22 cellular contexts compared by ENCODE assay signal in the genomic region with DNA sequence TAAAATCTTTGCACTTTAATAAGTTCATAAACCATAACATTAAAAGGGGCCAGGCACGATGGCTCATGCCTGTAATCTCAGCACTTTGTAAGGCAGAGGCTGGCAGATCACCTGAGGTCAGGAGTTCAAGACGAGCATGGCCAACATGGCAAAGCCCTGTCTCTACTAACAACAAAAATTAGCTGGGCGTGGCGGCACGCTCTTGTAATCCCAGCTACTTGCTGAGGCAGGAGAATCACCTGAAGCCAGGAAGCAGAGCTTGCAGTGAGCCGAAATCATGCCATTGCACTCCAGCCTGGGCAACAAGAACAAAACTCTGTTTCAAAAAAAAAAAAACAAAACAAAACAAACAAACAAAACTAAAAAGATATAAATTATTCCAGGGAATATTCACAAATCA.
"Had no signal": no experiment of that assay in that cellular context is flagged by ENCODE, and none has a peak within 500 bp of the region (broad histone marks: within the 10 kb centered on the region; RNA-seq: fewer than 3 reads in every experiment).

No MANE protein-coding gene starts in this region.

- H3K36me3 ChIP-seq: colonic mucosa, esophagus muscularis mucosa, gastrocnemius medialis, heart right ventricle, left lung, lower lobe of right lung had no signal

- DNase-seq: colonic mucosa; cortex of kidney; effector CD8-positive, alpha-beta T cell; effector memory CD8-positive, alpha-beta T cell; endodermal cell; erythroblast; foreskin fibroblast; foreskin melanocyte; gastrocnemius medialis; glutamatergic neuron; head of caudate nucleus; heart right ventricle; hippocampal formation; left cardiac atrium; left lung; left ventricle myocardium superior; lower lobe of right lung; mesenchymal stem cell; mucosa of descending colon; naive B cell had no signal

- H3K27ac ChIP-seq: colonic mucosa, epithelial cell of prostate, esophagus muscularis mucosa, gastrocnemius medialis, heart right ventricle, left lung, lower lobe of right lung had no signal

- H3K27me3 ChIP-seq: colonic mucosa, esophagus muscularis mucosa, gastrocnemius medialis, left lung had no signal

- H3K4me1 ChIP-seq: colonic mucosa, esophagus muscularis mucosa, gastrocnemius medialis, heart right ventricle, left lung, lower lobe of right lung had no signal

- H3K4me3 ChIP-seq: colonic mucosa, esophagus muscularis mucosa, gastrocnemius medialis, heart right ventricle, left lung, lower lobe of right lung, mucosa of descending colon had no signal

- H3K9me3 ChIP-seq: colonic mucosa, esophagus muscularis mucosa, gastrocnemius medialis, heart right ventricle, left lung, lower lobe of right lung, mucosa of descending colon had no signal
